ENCODE assay signal across 28 cellular contexts in the genomic region with DNA sequence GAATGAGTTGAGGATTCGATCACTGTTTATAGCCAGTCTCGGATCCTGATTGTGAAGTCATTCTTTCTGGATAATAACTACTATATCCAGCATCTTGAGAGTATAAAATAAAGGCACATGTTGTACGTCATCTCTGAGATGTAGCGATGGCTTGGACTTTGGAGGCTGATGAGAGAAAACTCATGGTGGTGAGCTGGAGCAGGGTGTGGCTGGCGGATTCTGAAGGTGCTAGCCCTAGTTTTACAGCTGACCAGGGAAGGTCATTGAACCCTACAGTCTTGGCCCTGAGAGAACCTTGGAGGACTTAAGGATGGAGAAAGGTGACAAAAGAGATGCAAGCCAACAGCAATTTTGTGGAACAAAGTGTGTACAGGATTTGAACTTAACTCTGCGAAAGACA.
DNase-seq lines count a peak whose midpoint lies in the region; ATAC-seq, FAIRE-seq and TF ChIP-seq lines count a peak whose summit lies in the region.
"Had no signal": no experiment of that assay in that cellular context is flagged by ENCODE, and none has a peak within 500 bp of the region (broad histone marks: within the 10 kb centered on the region; RNA-seq: fewer than 3 reads in every experiment).

No MANE protein-coding gene starts in this region.

- H3K23ac ChIP-seq in H1 (ENCODE audit: insufficient read length) = no peak overlapping the region

- peak overlapping the region; percentile 99 for H3K27ac Mint-ChIP-seq in neural crest cell (ENCODE audit: unreplicated experiment)
- H3K27ac Mint-ChIP-seq: activated CD8-positive, alpha-beta T cell treated with anti-CD3 and anti-CD28 coated beads for 36 hours; stimulated activated naive CD8-positive, alpha-beta T cell treated with anti-CD3 and anti-CD28 coated beads, Interleukin-15, Interleukin-2, amounts not matched to agents 100 ng/mL and 50 ng/mL, for 24 hours had no signal

- peaks cover 19 to 26% of the 10 kb centered on the region in 2 experiments for H4K20me1 ChIP-seq in H1 (replicated peaks in 1 of 2; ENCODE audit: control insufficient read depth in 1 of 2, insufficient read depth in 2 of 2, low read length in 2 of 2)

- H3K27ac ChIP-seq in A673 (ENCODE audit: low read depth, low read length, poor library complexity, severe bottlenecking) (peak overlapping the region; percentile 98), H1 (ENCODE audit: low read depth, low read length) (no peak overlapping the region), tibial nerve (no peak overlapping the region), breast epithelium (no peak overlapping the region)
- H3K27ac ChIP-seq: right lobe of liver had no signal

- H2AK5ac ChIP-seq in H1 (ENCODE audit: low read depth, low read length) = 0 out of 2 replicates have a peak overlapping the region, but pooled peaks have one; percentile 68

- TF ChIP-seq CTCF in A673 (conservative IDR thresholded peaks at IDR 0.05; ENCODE audit: low read depth, low read length) (no peak), H1 (IDR thresholded peaks at IDR 0.05; ENCODE audit: control extremely low read depth in 1 of 3, insufficient read depth in 1 of 3, low read depth in 1 of 3, low read length in 3 of 3) (no peak), neural crest cell (conservative IDR thresholded peaks at IDR 0.05) (no peak), tibial nerve (IDR thresholded peaks at IDR 0.05) (no peak), breast epithelium (IDR thresholded peaks at IDR 0.05) (no peak)

- peaks cover 79% of the 10 kb centered on the region for H3K4me1 Mint-ChIP-seq in neural crest cell

- peak overlapping the region; percentile 70 to 96; a peak in 3 of 4 replicates for H3K4me2 ChIP-seq in H1 (ENCODE audit: insufficient read depth in 1 of 2, low read depth in 2 of 2, low read length in 2 of 2)

- H3K56ac ChIP-seq in H1 (replicated peaks; ENCODE audit: insufficient read length, low read depth, low read length) = no peak overlapping the region

- CTCF ChIA-PET in A673 (lab: Charles Lee) (no interaction called here), H1 (lab: Charles Lee; ENCODE audit: partially characterized antibody) (interaction anchor here (0.6 to 3.9 kb wide), 9 partner anchors 9 to 142 kb away, joined by 3 to 24 read pairs (median 4); no protein-coding TSS in a partner anchor)

- H3K4ac ChIP-seq in H1 (replicated peaks; ENCODE audit: insufficient read length, low read depth, low read length) = no peak overlapping the region

- H4K8ac ChIP-seq in H1 (ENCODE audit: extremely low read depth, insufficient read depth, low read length) = no peak overlapping the region

- no peak for TF ChIP-seq RAD21 in H1 (IDR thresholded peaks at IDR 0.05 in 1 of 2, conservative IDR thresholded peaks at IDR 0.05 in 1 of 2; ENCODE audit: low read depth in 2 of 2, low read length in 2 of 2)

- 84% methylated on average over 6 of the region's 6 CpGs; no CpG with 5 or more reads in 1 of the 2 experiments for WGBS in H1 (ENCODE audit: extremely low coverage in 1 of 2, insufficient coverage in 1 of 2, insufficient read length in 1 of 2, insufficient replicate concordance in 2 of 2, low coverage in 1 of 2, low lambda C conversion rate in 2 of 2, missing lambda C conversion rate in 1 of 2), 2 experiments
- WGBS in tibial nerve, 2 donors = 93 to 97% methylated on average over 6 of the region's 6 CpGs

- no peak overlapping the region for H2BK5ac ChIP-seq in H1 (ENCODE audit: low read depth, low read length)

- H3K27me3 Mint-ChIP-seq in neural crest cell (ENCODE audit: low read depth) = no peaks in the 10 kb centered on the region
- H3K27me3 Mint-ChIP-seq: activated CD8-positive, alpha-beta T cell treated with anti-CD3 and anti-CD28 coated beads for 36 hours; activated naive CD8-positive, alpha-beta T cell treated with anti-CD3 and anti-CD28 coated beads, Interleukin-2, amount 50 U/mL, for 24 hours; stimulated activated naive CD8-positive, alpha-beta T cell treated with anti-CD3 and anti-CD28 coated beads, Interleukin-15, Interleukin-2, amounts not matched to agents 100 ng/mL and 50 ng/mL, for 24 hours had no signal

- H3K4me3 ChIP-seq in A673 (ENCODE audit: low read depth, low read length, poor library complexity, severe bottlenecking) (no peak overlapping the region), NT2/D1 (ENCODE audit: insufficient read length, low read depth) (no peak overlapping the region), H1 (ENCODE audit: extremely low read depth in 1 of 4, insufficient read depth in 2 of 4, low read depth in 3 of 4, low read length in 4 of 4) (no peak overlapping the region), tibial nerve (no peak overlapping the region), breast epithelium (no peak overlapping the region)
- H3K4me3 ChIP-seq: esophagus muscularis mucosa, GM12878, right lobe of liver, thyroid gland had no signal

- H3K14ac ChIP-seq in H1 (ENCODE audit: insufficient read length) = no peak overlapping the region

- H3K79me1 ChIP-seq in H1 (ENCODE audit: low read depth, low read length) = peaks cover 24% of the 10 kb centered on the region

- H3K9ac ChIP-seq in NT2/D1 (ENCODE audit: insufficient read length, low read depth) (peak overlapping the region; percentile 71), H1 (replicated peaks in 1 of 4; ENCODE audit: extremely low read depth in 1 of 4, low read depth in 3 of 4, low read length in 3 of 4) (no peak overlapping the region)

- no peak overlapping the region for H2BK20ac ChIP-seq in H1 (ENCODE audit: low read length)

- H3K79me2 ChIP-seq in H1 (ENCODE audit: control insufficient read depth in 1 of 2, insufficient read depth in 2 of 2, low read length in 2 of 2) = peaks cover 7 to 85% of the 10 kb centered on the region in 2 experiments; a peak in 3 of 4 replicates

- BruUV-seq in A673 (replicated peaks; lab: Mats Ljungman, UMichigan) = no TSS peak

- TF ChIP-seq POLR2A in H1 (IDR thresholded peaks at IDR 0.05; ENCODE audit: control extremely low read depth in 1 of 2, low read depth in 2 of 2, low read length in 2 of 2) (no peak), tibial nerve (IDR thresholded peaks at IDR 0.05) (no peak), GM18505 (IDR thresholded peaks at IDR 0.05; ENCODE audit: borderline replicate concordance, extremely low read depth, insufficient read depth, insufficient read length) (no peak), breast epithelium (IDR thresholded peaks at IDR 0.05) (no peak)

- H3K36me3 ChIP-seq in A673 (ENCODE audit: insufficient read depth, low read length, poor library complexity, severe bottlenecking) = no peaks in the 10 kb centered on the region
- H3K36me3 ChIP-seq in NT2/D1 (ENCODE audit: insufficient read depth, insufficient read length, low read length) = no peaks in the 10 kb centered on the region
- no peaks in the 10 kb centered on the region for H3K36me3 ChIP-seq in H1 (ENCODE audit: control insufficient read depth in 2 of 4, insufficient read depth in 4 of 4, low read length in 3 of 4)
- H3K36me3 ChIP-seq in tibial nerve = no peaks in the 10 kb centered on the region
- no peaks in the 10 kb centered on the region for H3K36me3 ChIP-seq in breast epithelium
- H3K36me3 ChIP-seq: esophagus muscularis mucosa, right lobe of liver, thyroid gland had no signal

- no peak overlapping the region for H4K91ac ChIP-seq in H1 (replicated peaks; ENCODE audit: insufficient read length, low read length)

- H3K36me3 Mint-ChIP-seq in neural crest cell (ENCODE audit: low read depth) = no peaks in the 10 kb centered on the region

- intact Hi-C loops in A673 (cut with micrococcal nuclease; ENCODE audit: unreplicated experiment) = no loop called here
- intact Hi-C loops in breast epithelium (cut with DNase I; ENCODE audit: low total_unique reads) = no loop called here

- no peaks in the 10 kb centered on the region for H3K9me3 Mint-ChIP-seq in neural crest cell
- H3K9me3 Mint-ChIP-seq: activated CD8-positive, alpha-beta T cell treated with anti-CD3 and anti-CD28 coated beads for 36 hours; activated naive CD8-positive, alpha-beta T cell treated with anti-CD3 and anti-CD28 coated beads, Interleukin-2, amount 50 U/mL, for 24 hours; nephron; stimulated activated naive CD8-positive, alpha-beta T cell treated with anti-CD3 and anti-CD28 coated beads, Interleukin-15, Interleukin-2, amounts not matched to agents 100 ng/mL and 50 ng/mL, for 24 hours had no signal

- no peaks in the 10 kb centered on the region for H3K27me3 ChIP-seq in A673 (replicated peaks; ENCODE audit: insufficient read depth, low read depth, low read length, poor library complexity)
- no peaks in the 10 kb centered on the region for H3K27me3 ChIP-seq in NT2/D1 (ENCODE audit: insufficient read depth, insufficient read length)
- no peaks in the 10 kb centered on the region for H3K27me3 ChIP-seq in H1 (replicated peaks in 1 of 4; ENCODE audit: control insufficient read depth in 3 of 4, extremely low read depth in 1 of 4, insufficient read depth in 3 of 4, low read length in 3 of 4)
- H3K27me3 ChIP-seq in tibial nerve = no peaks in the 10 kb centered on the region
- H3K27me3 ChIP-seq in breast epithelium = no peaks in the 10 kb centered on the region
- H3K27me3 ChIP-seq: esophagus muscularis mucosa, right lobe of liver, thyroid gland had no signal

- H3K23me2 ChIP-seq in H1 (ENCODE audit: low read depth, low read length) = no peaks in the 10 kb centered on the region

- no peak overlapping the region for H3K4me3 Mint-ChIP-seq in neural crest cell
- H3K4me3 Mint-ChIP-seq: activated CD8-positive, alpha-beta T cell treated with anti-CD3 and anti-CD28 coated beads for 36 hours; activated naive CD8-positive, alpha-beta T cell treated with anti-CD3 and anti-CD28 coated beads, Interleukin-2, amount 50 U/mL, for 24 hours; stimulated activated naive CD8-positive, alpha-beta T cell treated with anti-CD3 and anti-CD28 coated beads, Interleukin-15, Interleukin-2, amounts not matched to agents 100 ng/mL and 50 ng/mL, for 24 hours had no signal

- TF ChIP-seq EP300 in H1 (IDR thresholded peaks at IDR 0.05; ENCODE audit: borderline replicate concordance in 1 of 2, low read depth in 2 of 2, low read length in 2 of 2) = no peak
- no peak for TF ChIP-seq EP300 in tibial nerve (IDR thresholded peaks at IDR 0.05)

- 0 out of 2 replicates have a peak overlapping the region, but pooled peaks have one; percentile 36 for H3K18ac ChIP-seq in H1 (ENCODE audit: extremely low read depth, low read length)

- FAIRE-seq in H1 (lab: Jason Lieb, UNC) = no peak
- FAIRE-seq: GM12878 had no signal

- H2BK120ac ChIP-seq in H1 (replicated peaks; ENCODE audit: low read depth, low read length) = no peak overlapping the region

- POLR2A ChIA-PET in A673 (lab: Charles Lee; ENCODE audit: low non-redundant PET) (no interaction called here), H1 (lab: Charles Lee; ENCODE audit: partially characterized antibody) (interaction anchor here (1.0 to 1.3 kb wide), 3 partner anchors 10 to 44 kb away, joined by 4 to 7 read pairs (median 5); no protein-coding TSS in a partner anchor)

- no peaks in the 10 kb centered on the region for H3K9me3 ChIP-seq in A673 (ENCODE audit: low read depth, low read length, poor library complexity, severe bottlenecking)
- H3K9me3 ChIP-seq in NT2/D1 (ENCODE audit: insufficient read depth, low read length) = no peaks in the 10 kb centered on the region
- no peaks in the 10 kb centered on the region for H3K9me3 ChIP-seq in H1 (ENCODE audit: insufficient read depth in 2 of 2, low read depth in 1 of 2, low read length in 1 of 2)
- no peaks in the 10 kb centered on the region for H3K9me3 ChIP-seq in tibial nerve
- no peaks in the 10 kb centered on the region for H3K9me3 ChIP-seq in breast epithelium
- H3K9me3 ChIP-seq: esophagus muscularis mucosa, right lobe of liver, thyroid gland had no signal

- ATAC-seq in GM18505 (IDR thresholded peaks at IDR 0.05; ENCODE audit: unreplicated experiment) = no peak
- ATAC-seq: activated CD8-positive, alpha-beta T cell treated with anti-CD3 and anti-CD28 coated beads for 36 hours; activated naive CD8-positive, alpha-beta T cell treated with anti-CD3 and anti-CD28 coated beads, Interleukin-2, amount 50 U/mL, for 24 hours; GM12878; left ventricle myocardium superior; right lobe of liver had no signal

- DNase-seq in A673 (ENCODE audit: low spot score) (no peak), NT2/D1 (ENCODE audit: low read depth, low spot score) (no peak), H1 (ENCODE audit: low read depth in 1 of 2, low spot score in 2 of 2) (no peak), neural crest cell (ENCODE audit: low read depth, low spot score) (no peak), tibial nerve (ENCODE audit: low spot score in 2 of 2) (no peak), breast epithelium (ENCODE audit: low spot score in 2 of 2) (no peak)
- DNase-seq in activated CD4-positive, alpha-beta T cell treated with anti-CD3 and anti-CD28 coated beads, Interleukin-2, amount 50 U/mL, for 48 hours = no peak
- DNase-seq: activated CD8-positive, alpha-beta T cell treated with anti-CD3 and anti-CD28 coated beads for 36 hours; activated effector memory CD4-positive, alpha-beta T cell treated with anti-CD3 and anti-CD28 coated beads, Interleukin-2, amount 50 U/mL, for 16 hours; activated naive CD8-positive, alpha-beta T cell treated with anti-CD3 and anti-CD28 coated beads, Interleukin-2, amount 50 U/mL, for 24 hours; COR-L47; effector memory CD4-positive, alpha-beta T cell; foreskin melanocyte; hippocampal formation; left ventricle myocardium superior; NCI-H1105 treated with DMSO at 0.1 percent for 48 hours; NCI-H446; posterior cingulate gyrus; right lobe of liver; SHP77; SW 1271; T1000; thyroid gland had no signal

- no peak overlapping the region for H4K5ac ChIP-seq in H1 (ENCODE audit: insufficient read length, low read depth, low read length)

- H2BK12ac ChIP-seq in H1 (ENCODE audit: low read depth, low read length) = peak overlapping the region; percentile 96

- no peak overlapping the region for H2AFZ ChIP-seq in H1 (ENCODE audit: low read length)

- H3K4me1 ChIP-seq in A673 (ENCODE audit: insufficient read depth, low read length, poor library complexity, severe bottlenecking) (peaks cover 78% of the 10 kb centered on the region), NT2/D1 (ENCODE audit: insufficient read depth, insufficient read length) (peaks cover 20% of the 10 kb centered on the region), H1 (replicated peaks in 1 of 4; ENCODE audit: control insufficient read depth in 3 of 4, insufficient read depth in 4 of 4, low read length in 3 of 4) (peaks cover 11 to 35% (median 31%) of the 10 kb centered on the region in 4 experiments), tibial nerve (peaks cover 2 to 65% (median 30%) of the 10 kb centered on the region in 4 donors), breast epithelium (peaks cover 0 to 31% of the 10 kb centered on the region in 2 donors)
- H3K4me1 ChIP-seq: right lobe of liver had no signal

- H2BK15ac ChIP-seq in H1 (ENCODE audit: low read length) = peak overlapping the region; percentile 55; the same call in 1 of the 2 replicates
